In genomic region chr2:159933727-159934049, GRCh38 we compare ENCODE assay signal across 11 cellular contexts. TPM values are rescaled to one million over a fixed set of nuclear protein-coding genes. Genes with fewer than 3 reads are reported as not detected.
DNase-seq lines count a peak whose midpoint lies in the region; ATAC-seq, FAIRE-seq and TF ChIP-seq lines count a peak whose summit lies in the region.
"Had no signal": no experiment of that assay in that cellular context is flagged by ENCODE, and none has a peak within 500 bp of the region (broad histone marks: within the 10 kb centered on the region; RNA-seq: fewer than 3 reads in every experiment).

No MANE protein-coding gene starts in this region.

- in situ Hi-C loops in GM13977 (cut with MboI; ENCODE audit: low pct_unique_long_range_greater_than_20kb, low sequenced_read_pairs, unreplicated experiment) = no loop called here

- H3K9me3 Mint-ChIP-seq in osteocyte (ENCODE audit: unreplicated experiment) = peaks cover 8% of the 10 kb centered on the region

- H3K27ac Mint-ChIP-seq in osteocyte (ENCODE audit: unreplicated experiment) = no peak overlapping the region

- no peaks in the 10 kb centered on the region for H3K4me1 Mint-ChIP-seq in osteocyte (ENCODE audit: unreplicated experiment)

- intact Hi-C loops in lower leg skin (cut with DNase I; ENCODE audit: low total_unique reads) = no loop called here

- no peak for TF ChIP-seq CTCF in osteocyte (IDR thresholded peaks at IDR 0.05)
- TF ChIP-seq CTCF in lower leg skin (IDR thresholded peaks at IDR 0.05) = no peak
- TF ChIP-seq CTCF in GM13977 (IDR thresholded peaks at IDR 0.05; ENCODE audit: extremely low read depth, insufficient read depth, missing control alignments) = no peak

- H3K4me3 Mint-ChIP-seq in osteocyte (ENCODE audit: unreplicated experiment) = no peak overlapping the region

- WGBS in lower leg skin, 2 donors = 40 to 48% methylated on average over 2 of the region's 2 CpGs

- H3K36me3 Mint-ChIP-seq in osteocyte (ENCODE audit: unreplicated experiment) = peaks cover 48% of the 10 kb centered on the region

- peak; percentile 94 for ATAC-seq in GM21528 (IDR thresholded peaks at IDR 0.05; ENCODE audit: low FRiP score, unreplicated experiment)
- ATAC-seq in HG03457 (IDR thresholded peaks at IDR 0.05; ENCODE audit: unreplicated experiment) = peak; percentile 63

- TF ChIP-seq POLR2A in GM12891 (IDR thresholded peaks at IDR 0.05; ENCODE audit: low read depth, low read length) (no peak), lower leg skin (IDR thresholded peaks at IDR 0.05) (no peak)

- H3K4me3 ChIP-seq in lower leg skin (ENCODE audit: low read depth, poor library complexity, severe bottlenecking) = no peak overlapping the region

- FAIRE-seq in GM12891 (lab: Jason Lieb, UNC) = peak; percentile 95
- FAIRE-seq: bronchial epithelial cell had no signal

- H3K27me3 Mint-ChIP-seq in osteocyte (ENCODE audit: unreplicated experiment) = no peaks in the 10 kb centered on the region

- DNase-seq in GM12891 (ENCODE audit: insufficient read length, low spot score) (no peak), fibroblast of peridontal ligament (ENCODE audit: extremely low read depth) (peak; percentile 43), osteocyte (ENCODE audit: extremely low spot score, unreplicated experiment) (no peak), lower leg skin (ENCODE audit: low spot score in 2 of 2) (no peak), GM13977 (ENCODE audit: low spot score) (no peak)
- no peak for DNase-seq in activated CD8-positive, alpha-beta memory T cell treated with anti-CD3 and anti-CD28 coated beads, Interleukin-2, amount 50 U/mL, for 48 hours
- DNase-seq: DMS53; stimulated activated CD4-positive, alpha-beta T cell treated with anti-CD3 and anti-CD28 coated beads, Interleukin-4, amount 100 ng/mL, for 1 hour had no signal

TF ChIP-seq in GM12891, 5 proteins besides CTCF, POLR2A, EP300 and RAD21:
- TF ChIP-seq POU2F2 (IDR thresholded peaks at IDR 0.05; ENCODE audit: low read depth, low read length) (no peak), POLR2AphosphoS5 (IDR thresholded peaks at IDR 0.05; ENCODE audit: low read depth, low read length) (no peak), SPI1 (IDR thresholded peaks at IDR 0.05; ENCODE audit: low read depth, low read length) (peak; percentile 89)

RNA-seq across cellular contexts. Expression of gene LY75, which starts 29.1 kb away (rescaled TPM):
- polyA plus RNA-seq in GM12891 (2012; ENCODE audit: low read depth, missing spikeins) = 42.3 TPM
- total RNA-seq in osteocyte (0.63 and 0.86 TPM in 2 replicates), lower leg skin (10 to 100 TPM in 2 of 4 donors, 1 to 10 TPM in 2; 5.5 to 23.7 (median 13.0) TPM)
